Comparison of ENCODE assay signal across 8 cellular contexts in genomic region chr6:116280161-116280959, GRCh38. TPM values are rescaled to one million over a fixed set of nuclear protein-coding genes. Genes with fewer than 3 reads are reported as not detected.
DNase-seq lines count a peak whose midpoint lies in the region; ATAC-seq and TF ChIP-seq lines count a peak whose summit lies in the region.

No MANE protein-coding gene starts in this region.

- H3K4me1 ChIP-seq in cardiac muscle cell (ENCODE audit: low read depth) (peaks cover 30% of the 10 kb centered on the region), esophagus squamous epithelium (peaks cover 19 to 48% (median 24%) of the 10 kb centered on the region in 3 donors), parathyroid adenoma (peaks cover 18% of the 10 kb centered on the region)

- intact Hi-C loops in cardiac septum (cut with DNase I) = loop anchor here (10.0 kb wide), 1 partner anchor 164 kb away; no protein-coding TSS in a partner anchor
- intact Hi-C loops in esophagus squamous epithelium (cut with DNase I) = loop anchor here (10.0 kb wide), 1 partner anchor 254 kb away; no protein-coding TSS in a partner anchor

- TF ChIP-seq CTCF in cardiac muscle cell (IDR thresholded peaks at IDR 0.05; ENCODE audit: low read depth, low read length) (no peak), esophagus squamous epithelium (IDR thresholded peaks at IDR 0.05) (no peak), parathyroid adenoma (IDR thresholded peaks at IDR 0.05) (no peak)

- peak overlapping the region; percentile 91 for H2AFZ ChIP-seq in parathyroid adenoma

- H3K4me3 ChIP-seq in cardiac muscle cell = peak overlapping the region; percentile 75
- H3K4me3 ChIP-seq in esophagus squamous epithelium = peak overlapping the region; percentile 72 to 86 (median 82)
- H3K4me3 ChIP-seq in parathyroid adenoma (ENCODE audit: low read depth, low read length) = peak overlapping the region; percentile 96

- TF ChIP-seq POLR2A in esophagus squamous epithelium (IDR thresholded peaks at IDR 0.05) = no peak

- WGBS in esophagus squamous epithelium, 2 donors = 10 to 13% methylated on average over 8 of the region's 8 CpGs

- DNase-seq in cardiac muscle cell (ENCODE audit: low read depth in 1 of 2, low spot score in 1 of 2) (peak in 1 of 2 donors; percentile 28), cardiac septum (ENCODE audit: low spot score) (no peak), SW480 (ENCODE audit: low spot score) (peak; percentile 2), esophagus squamous epithelium (lab: John Stamatoyannopoulos, UW) (no peak), UCSD-AML1 (lab: John Stamatoyannopoulos, UW; ENCODE audit: unreplicated experiment) (no peak)

- H3K27me3 ChIP-seq in cardiac muscle cell (no peaks in the 10 kb centered on the region), esophagus squamous epithelium (no peaks in the 10 kb centered on the region), parathyroid adenoma (ENCODE audit: control insufficient read depth, insufficient read depth, low read length) (no peaks in the 10 kb centered on the region)

- peak overlapping the region; percentile 94 for H3K4me2 ChIP-seq in parathyroid adenoma (ENCODE audit: low read length)

- no peaks in the 10 kb centered on the region for H3K9me3 ChIP-seq in cardiac muscle cell (ENCODE audit: low read depth)
- no peaks in the 10 kb centered on the region for H3K9me3 ChIP-seq in esophagus squamous epithelium
- no peaks in the 10 kb centered on the region for H3K9me3 ChIP-seq in parathyroid adenoma (ENCODE audit: control insufficient read depth, low read length)

- H3K36me3 ChIP-seq in cardiac muscle cell (no peaks in the 10 kb centered on the region), esophagus squamous epithelium (peaks cover 0 to 4% (median 0%) of the 10 kb centered on the region in 3 donors), parathyroid adenoma (ENCODE audit: control insufficient read depth, insufficient read depth, low read length) (no peaks in the 10 kb centered on the region)

- ATAC-seq in GM18868 (IDR thresholded peaks at IDR 0.05; ENCODE audit: unreplicated experiment) = no peak
- no peak for ATAC-seq in GM21515 (IDR thresholded peaks at IDR 0.05; ENCODE audit: unreplicated experiment)

- H3K79me2 ChIP-seq in parathyroid adenoma = peaks cover 32% of the 10 kb centered on the region

- peak overlapping the region; percentile 55 for H3K9ac ChIP-seq in parathyroid adenoma

- H3K27ac ChIP-seq in cardiac muscle cell = peak overlapping the region; percentile 92
- peak overlapping the region; percentile 97 to 99 (median 98) for H3K27ac ChIP-seq in esophagus squamous epithelium
- H3K27ac ChIP-seq in parathyroid adenoma = peak overlapping the region; percentile 99

RNA-seq across cellular contexts. Expression of gene TSPYL1, which starts 0.6 kb away (rescaled TPM):
- total RNA-seq in cardiac muscle cell (59.9 and 65.2 TPM in 2 replicates), cardiac septum (125 TPM), esophagus squamous epithelium (10 to 100 TPM; 55.5 to 78.3 (median 58.1) TPM)
- polyA plus RNA-seq in cardiac muscle cell = 40.8 and 52.3 TPM in 2 replicates

RNA-seq across cellular contexts. Expression of gene TSPYL4, which starts 26.5 kb away (rescaled TPM):
- total RNA-seq in cardiac muscle cell (43.1 and 54.1 TPM in 2 replicates), cardiac septum (29.7 TPM), esophagus squamous epithelium (10 to 100 TPM in 1 of 4 donors, 1 to 10 TPM in 3; 2.8 to 11.8 (median 6.3) TPM)
- 38.2 and 43.4 TPM in 2 replicates for polyA plus RNA-seq in cardiac muscle cell
